In the genomic region with DNA sequence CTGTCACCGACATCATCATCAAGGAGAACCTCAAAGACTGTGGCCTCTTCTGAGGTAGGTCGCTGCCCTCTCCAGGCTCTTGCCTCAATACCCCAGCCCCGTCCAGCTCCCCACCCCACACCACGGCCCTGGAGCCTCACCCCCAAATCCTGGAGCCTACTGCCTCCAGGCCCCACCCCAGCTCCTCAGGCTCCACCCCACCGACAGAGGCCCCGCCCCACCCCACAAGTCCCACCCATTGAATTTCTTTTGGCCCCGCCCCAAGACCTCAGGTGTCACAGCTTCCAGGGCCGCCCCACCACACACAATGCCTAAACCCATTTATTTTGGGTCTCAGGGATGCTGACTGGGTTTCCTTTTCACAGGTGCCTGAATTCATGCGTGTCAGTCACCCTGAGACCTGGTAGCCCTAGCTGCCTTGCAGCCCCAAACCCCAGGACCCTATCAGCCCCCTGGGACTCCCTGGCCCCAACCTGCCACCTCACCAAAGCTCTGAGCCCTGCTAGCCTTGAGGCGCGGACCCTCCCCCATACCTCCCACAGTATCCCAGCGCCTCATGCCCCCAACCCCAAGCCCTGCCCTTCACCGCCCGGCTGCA, we compare ENCODE assay signal across 9 cellular contexts. TPM values are rescaled to one million over a fixed set of nuclear protein-coding genes. Genes with fewer than 3 reads are reported as not detected.
A peak's percentile ranks its signal among the peaks of the same experiment; 100 is the strongest.
DNase-seq lines count a peak whose midpoint lies in the region; ATAC-seq and TF ChIP-seq lines count a peak whose summit lies in the region.
"Had no signal": no experiment of that assay in that cellular context is flagged by ENCODE, and none has a peak within 500 bp of the region (broad histone marks: within the 10 kb centered on the region; RNA-seq: fewer than 3 reads in every experiment).

No MANE protein-coding gene starts in this region.

- ATAC-seq in GM21723 (IDR thresholded peaks at IDR 0.05; ENCODE audit: unreplicated experiment) (peak; percentile 36), T-helper 17 cell (peak; percentile 77)

- no peak for TF ChIP-seq CTCF in PC-9 (conservative IDR thresholded peaks at IDR 0.05)

- H3K36me3 ChIP-seq in skeletal muscle tissue (ENCODE audit: control insufficient read depth in 3 of 3, insufficient read depth in 3 of 3, low read length in 3 of 3) (no peaks in the 10 kb centered on the region), PC-9 (ENCODE audit: low read depth) (no peaks in the 10 kb centered on the region)

- no peak overlapping the region for H3K27ac ChIP-seq in skeletal muscle tissue (ENCODE audit: low read depth, low read length)
- no peak overlapping the region for H3K27ac ChIP-seq in PC-9

- no peaks in the 10 kb centered on the region for H3K79me2 ChIP-seq in PC-9 (ENCODE audit: low read depth)

- H3K4me1 ChIP-seq in skeletal muscle tissue (ENCODE audit: control insufficient read depth in 3 of 3, insufficient read depth in 3 of 3, low read length in 3 of 3) (peaks cover 10 to 20% (median 20%) of the 10 kb centered on the region in 3 donors), PC-9 (replicated peaks; ENCODE audit: insufficient read depth) (0 out of 2 replicates have a peak, but pooled peaks cover 7% of the 10 kb centered on the region)

- H3K4me3 ChIP-seq in skeletal muscle tissue (ENCODE audit: low read length in 3 of 3) = peak overlapping the region in 2 of 3 donors; percentile 54 to 63
- H3K4me3 ChIP-seq in PC-9 = no peak overlapping the region

- H2AFZ ChIP-seq in PC-9 = no peak overlapping the region

- peak in 2 of 3 donors; percentile 46 to 48 for DNase-seq in T-helper 17 cell
- DNase-seq in effector CD8-positive, alpha-beta T cell (lab: John Stamatoyannopoulos, UW) = peak; percentile 62
- DNase-seq in PC-9 = no peak
- DNase-seq in GOT3 (lab: John Stamatoyannopoulos, UW) = no peak
- DNase-seq in Ammon's horn (ENCODE audit: low spot score) = no peak
- no peak for DNase-seq in amniotic stem cell (lab: John Stamatoyannopoulos, UW)
- DNase-seq: cerebellar nuclear complex had no signal

- H4K20me1 ChIP-seq in PC-9 (ENCODE audit: insufficient read depth) = no peaks in the 10 kb centered on the region

- H3K9me2 ChIP-seq in PC-9 (ENCODE audit: insufficient read depth) = no peaks in the 10 kb centered on the region

- no peak overlapping the region for H3K9ac ChIP-seq in skeletal muscle tissue (ENCODE audit: low read depth in 1 of 3, low read length in 3 of 3)

- H3K27ac Mint-ChIP-seq in T-helper 17 cell = peak overlapping the region; percentile 39

- intact Hi-C loops in PC-9 (cut with micrococcal nuclease; ENCODE audit: unreplicated experiment) = loop anchor here (1.0 kb wide), 2 partner anchors 31 to 78 kb away; no protein-coding TSS in a partner anchor

- peaks cover 27 to 30% (median 28%) of the 10 kb centered on the region in 3 donors for H3K27me3 ChIP-seq in skeletal muscle tissue (ENCODE audit: control insufficient read depth in 3 of 3, insufficient read depth in 3 of 3, low read length in 3 of 3)
- H3K27me3 ChIP-seq in PC-9 (ENCODE audit: insufficient read depth, low read depth) = no peaks in the 10 kb centered on the region

- no peak overlapping the region; the same call in 1 of the 2 replicates for H3K4me2 ChIP-seq in PC-9

- CTCF ChIA-PET in PC-9 (lab: Charles Lee) = interaction anchor here (0.7 to 1.7 kb wide), 5 partner anchors 11 to 52 kb away, joined by 4 to 13 read pairs (median 7); no protein-coding TSS in a partner anchor

- no TSS peak for BruUV-seq in PC-9 (replicated peaks; lab: Mats Ljungman, UMichigan)

- H3K36me3 Mint-ChIP-seq in T-helper 17 cell (ENCODE audit: low read depth) = no peaks in the 10 kb centered on the region

- POLR2A ChIA-PET in PC-9 (lab: Charles Lee; ENCODE audit: unreplicated experiment) = interaction anchor here (0.6 kb wide), 1 partner anchor 74 kb away, joined by 4 read pairs; a partner anchor contains a TSS

- H3F3A ChIP-seq in PC-9 (ENCODE audit: insufficient read depth, low read depth) = 0 out of 2 replicates have a peak, but pooled peaks cover 2% of the 10 kb centered on the region

- H3K27me3 Mint-ChIP-seq in T-helper 17 cell = peaks cover 5% of the 10 kb centered on the region

- peaks cover 9% of the 10 kb centered on the region for H3K4me1 Mint-ChIP-seq in T-helper 17 cell

- H3K4me3 Mint-ChIP-seq in T-helper 17 cell = peak overlapping the region; percentile 69

- H3K9me3 ChIP-seq in T-helper 17 cell (ENCODE audit: control insufficient read depth, low read length, poor library complexity, severe bottlenecking) (no peaks in the 10 kb centered on the region), skeletal muscle tissue (ENCODE audit: control insufficient read depth in 3 of 3, low read length in 3 of 3) (no peaks in the 10 kb centered on the region), PC-9 (ENCODE audit: insufficient read depth, low read depth) (no peaks in the 10 kb centered on the region)

RNA-seq across cellular contexts. Expression of a gene that starts 3.6 kb away (rescaled TPM):
- total RNA-seq in T-helper 17 cell = under 1 TPM in 1 of 2 donors, not detected in 1; 0.10 TPM
- total RNA-seq in skeletal muscle tissue = not detected
- total RNA-seq in PC-9 (2021) = 0.48 TPM in 1 of 2 replicates, not detected in the other

RNA-seq across cellular contexts. Expression of a gene that starts 10.1 kb away (rescaled TPM):
- total RNA-seq in T-helper 17 cell (under 1 TPM in 1 of 2 donors, not detected in 1; 0.78 TPM), skeletal muscle tissue (0.52 TPM), PC-9 (2021) (0.33 and 0.37 TPM in 2 replicates)

RNA-seq across cellular contexts. Expression of a gene that starts 39.9 kb away (rescaled TPM):
- under 1 TPM in 1 of 2 donors, not detected in 1; 0.18 TPM for total RNA-seq in T-helper 17 cell
- total RNA-seq in skeletal muscle tissue = 2.1 TPM
- total RNA-seq in PC-9 (2021) = 34.0 and 49.1 TPM in 2 replicates

RNA-seq across cellular contexts. Expression of a gene that starts 41.0 kb away (rescaled TPM):
- total RNA-seq in T-helper 17 cell (100 to 1,000 TPM; 266 to 288 TPM), skeletal muscle tissue (78.8 TPM), PC-9 (2021) (156 and 201 TPM in 2 replicates)

Comparison
In these comparisons a context has a peak if more than half of its experiments do, and no peak if none do; other contexts are left out.
1. DNase-seq: peak in T-helper 17 cell (2 of 3) and effector CD8-positive, alpha-beta T cell (single experiment); none in PC-9 (0 of 2), GOT3 (single experiment), Ammon's horn (single experiment) and amniotic stem cell (single experiment).
2. RNA of a gene that starts 39.9 kb away (total RNA-seq): 34.0 to 49.1 TPM in PC-9; 2.1 TPM in skeletal muscle tissue (single experiment) and 0.18 TPM in T-helper 17 cell; every median in the first group is over 10 times any median in the second.